ENCODE assay signal across 1 cellular context in the genomic region with DNA sequence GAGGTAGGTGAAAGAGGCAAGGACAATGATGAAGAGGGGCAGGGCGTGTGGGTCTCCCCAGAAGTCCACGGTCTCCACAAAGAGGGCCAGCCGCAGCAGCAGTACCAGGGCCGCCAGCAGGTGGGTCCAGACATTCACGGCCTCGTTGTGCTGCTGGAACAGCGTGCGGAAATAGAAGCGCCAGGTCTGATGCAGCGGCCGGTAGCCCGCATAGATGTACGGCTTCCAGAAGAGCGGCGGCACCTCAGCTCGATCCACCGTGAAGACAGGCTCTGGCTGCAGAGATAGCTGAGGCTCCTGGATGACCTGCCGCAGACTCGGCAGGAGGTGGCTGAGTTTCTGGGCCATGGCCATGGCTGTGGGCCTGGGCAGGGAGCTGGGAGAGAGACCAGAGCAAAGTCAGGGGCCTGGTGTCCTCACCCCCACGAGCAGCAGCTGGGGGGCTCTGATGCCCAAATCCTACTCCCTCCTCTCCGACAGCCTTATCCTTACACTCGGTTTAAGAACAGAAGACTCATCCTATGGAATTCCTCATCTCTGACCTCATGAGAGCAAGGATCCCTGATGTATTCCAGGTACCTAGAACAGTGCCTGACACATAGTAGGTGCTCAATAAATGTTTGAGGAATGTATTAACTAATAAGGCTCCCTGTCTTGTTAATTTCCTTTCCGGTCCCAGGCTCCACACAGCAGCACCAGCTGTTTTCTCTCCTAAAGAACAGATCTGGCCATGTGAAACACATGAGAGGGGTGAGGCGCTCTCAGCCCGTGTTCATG.
TF ChIP-seq lines count a peak whose summit lies in the region.

No MANE protein-coding gene starts in this region.

TF ChIP-seq in WTC11, 78 proteins besides CTCF, POLR2A, EP300 and RAD21:
- TF ChIP-seq, protein P1, sequence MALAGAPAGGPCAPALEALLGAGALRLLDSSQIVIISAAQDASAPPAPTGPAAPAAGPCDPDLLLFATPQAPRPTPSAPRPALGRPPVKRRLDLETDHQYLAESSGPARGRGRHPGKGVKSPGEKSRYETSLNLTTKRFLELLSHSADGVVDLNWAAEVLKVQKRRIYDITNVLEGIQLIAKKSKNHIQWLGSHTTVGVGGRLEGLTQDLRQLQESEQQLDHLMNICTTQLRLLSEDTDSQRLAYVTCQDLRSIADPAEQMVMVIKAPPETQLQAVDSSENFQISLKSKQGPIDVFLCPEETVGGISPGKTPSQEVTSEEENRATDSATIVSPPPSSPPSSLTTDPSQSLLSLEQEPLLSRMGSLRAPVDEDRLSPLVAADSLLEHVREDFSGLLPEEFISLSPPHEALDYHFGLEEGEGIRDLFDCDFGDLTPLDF (CRISPR knock-in tag; IDR thresholded peaks at IDR 0.05): no peak
- TF ChIP-seq SOX15 (CRISPR knock-in tag; IDR thresholded peaks at IDR 0.05) (no peak), RORB (CRISPR knock-in tag; IDR thresholded peaks at IDR 0.05) (no peak), MXD4 (CRISPR knock-in tag; IDR thresholded peaks at IDR 0.05; ENCODE audit: borderline replicate concordance) (no peak), KAT7 (CRISPR knock-in tag; IDR thresholded peaks at IDR 0.05; ENCODE audit: borderline replicate concordance) (no peak), OVOL2 (CRISPR knock-in tag; IDR thresholded peaks at IDR 0.05; ENCODE audit: borderline replicate concordance) (no peak), RELA (CRISPR knock-in tag; IDR thresholded peaks at IDR 0.05; ENCODE audit: borderline replicate concordance) (no peak), SMAD4 (CRISPR knock-in tag; IDR thresholded peaks at IDR 0.05) (no peak), NR3C1 (CRISPR knock-in tag; conservative IDR thresholded peaks at IDR 0.05; ENCODE audit: low read depth) (no peak)
- TF ChIP-seq, protein P2, sequence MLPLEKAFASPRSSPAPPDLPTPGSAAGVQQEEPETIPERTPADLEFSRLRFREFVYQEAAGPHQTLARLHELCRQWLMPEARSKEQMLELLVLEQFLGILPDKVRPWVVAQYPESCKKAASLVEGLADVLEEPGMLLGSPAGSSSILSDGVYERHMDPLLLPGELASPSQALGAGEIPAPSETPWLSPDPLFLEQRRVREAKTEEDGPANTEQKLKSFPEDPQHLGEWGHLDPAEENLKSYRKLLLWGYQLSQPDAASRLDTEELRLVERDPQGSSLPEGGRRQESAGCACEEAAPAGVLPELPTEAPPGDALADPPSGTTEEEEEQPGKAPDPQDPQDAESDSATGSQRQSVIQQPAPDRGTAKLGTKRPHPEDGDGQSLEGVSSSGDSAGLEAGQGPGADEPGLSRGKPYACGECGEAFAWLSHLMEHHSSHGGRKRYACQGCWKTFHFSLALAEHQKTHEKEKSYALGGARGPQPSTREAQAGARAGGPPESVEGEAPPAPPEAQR (CRISPR knock-in tag; IDR thresholded peaks at IDR 0.05): no peak
